8 cellular contexts compared by ENCODE assay signal in the genomic region with DNA sequence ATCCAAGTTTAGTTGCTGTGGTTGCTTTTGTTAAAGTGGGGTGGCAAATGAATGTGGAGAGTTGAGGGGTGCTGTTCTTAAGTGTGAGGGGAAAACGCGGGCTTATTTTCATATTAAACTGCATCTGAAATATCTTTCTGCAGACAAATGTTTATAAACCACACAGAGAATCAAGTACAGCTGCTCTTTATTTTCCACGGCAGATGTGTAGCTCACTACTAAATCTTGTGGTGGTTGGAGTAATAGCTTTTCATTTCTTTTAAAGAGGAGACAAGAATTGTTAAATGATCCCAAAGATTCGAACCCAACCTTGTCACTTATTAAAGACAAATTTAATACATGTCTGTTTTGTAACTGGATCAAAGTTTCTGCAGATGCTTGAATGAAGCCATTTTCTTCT. TPM values are rescaled to one million over a fixed set of nuclear protein-coding genes. Genes with fewer than 3 reads are reported as not detected.
A peak's percentile ranks its signal among the peaks of the same experiment; 100 is the strongest.
DNase-seq lines count a peak whose midpoint lies in the region; ATAC-seq lines count a peak whose summit lies in the region.

No MANE protein-coding gene starts in this region.

- peaks cover 27% of the 10 kb centered on the region for H3K36me3 Mint-ChIP-seq in central memory CD8-positive, alpha-beta T cell (ENCODE audit: insufficient read depth)
- H3K36me3 Mint-ChIP-seq in naive thymus-derived CD4-positive, alpha-beta T cell, result peaks cover 0 to 8% (median 4%) of the 10 kb centered on the region in 5 donors

- no peaks in the 10 kb centered on the region for H3K27me3 Mint-ChIP-seq in central memory CD8-positive, alpha-beta T cell
- peaks cover 0 to 3% (median 0%) of the 10 kb centered on the region in 5 donors for H3K27me3 Mint-ChIP-seq in naive thymus-derived CD4-positive, alpha-beta T cell

- no peaks in the 10 kb centered on the region for H3K9me3 ChIP-seq in BLaER1
- H3K9me3 ChIP-seq in naive thymus-derived CD4-positive, alpha-beta T cell (ENCODE audit: control insufficient read depth in 2 of 3, low read length in 3 of 3), result no peaks in the 10 kb centered on the region

- peak overlapping the region; percentile 92 for H3K4me3 ChIP-seq in BLaER1
- H3K4me3 ChIP-seq in naive thymus-derived CD4-positive, alpha-beta T cell (ENCODE audit: low read length), result no peak overlapping the region

- H3K4me3 Mint-ChIP-seq in central memory CD8-positive, alpha-beta T cell, result peak overlapping the region; percentile 90
- H3K4me3 Mint-ChIP-seq in naive thymus-derived CD4-positive, alpha-beta T cell, result peak overlapping the region; percentile 48 to 99 (median 94)

- H3K4me1 Mint-ChIP-seq in central memory CD8-positive, alpha-beta T cell, result peaks cover 54% of the 10 kb centered on the region
- peaks cover 26 to 76% (median 66%) of the 10 kb centered on the region in 7 donors for H3K4me1 Mint-ChIP-seq in naive thymus-derived CD4-positive, alpha-beta T cell

- CTCF ChIA-PET in naive thymus-derived CD4-positive, alpha-beta T cell (lab: Charles Lee), result no interaction called here

- H3K27me3 ChIP-seq in BLaER1, result no peaks in the 10 kb centered on the region
- no peaks in the 10 kb centered on the region for H3K27me3 ChIP-seq in naive thymus-derived CD4-positive, alpha-beta T cell (ENCODE audit: control insufficient read depth in 2 of 2, insufficient read depth in 2 of 2, low read length in 2 of 2)

- ATAC-seq in central memory CD8-positive, alpha-beta T cell (replicated peaks; ENCODE audit: extremely low read depth, poor library complexity, severe bottlenecking), result no peak
- no peak for ATAC-seq in naive thymus-derived CD4-positive, alpha-beta T cell

- POLR2A ChIA-PET in naive thymus-derived CD4-positive, alpha-beta T cell (lab: Charles Lee), result no interaction called here

- H3K4me1 ChIP-seq in BLaER1, result peaks cover 64% of the 10 kb centered on the region
- peaks cover 24 to 46% of the 10 kb centered on the region in 2 donors for H3K4me1 ChIP-seq in naive thymus-derived CD4-positive, alpha-beta T cell (ENCODE audit: control insufficient read depth in 2 of 2, insufficient read depth in 2 of 2, low read length in 2 of 2)

- H3K27ac Mint-ChIP-seq in central memory CD8-positive, alpha-beta T cell (ENCODE audit: low read depth), result peak overlapping the region; percentile 97
- peak overlapping the region in 7 of 9 donors; percentile 8 to 99 (median 86) for H3K27ac Mint-ChIP-seq in naive thymus-derived CD4-positive, alpha-beta T cell

- peaks cover 62% of the 10 kb centered on the region for H4K20me1 ChIP-seq in BLaER1

- H3K4me2 ChIP-seq in BLaER1, result peak overlapping the region; percentile 92

- DNase-seq in LHCN-M2 (ENCODE audit: low read depth) (peak; percentile 33), retina (no peak), DMS114 treated with DMSO at 0.1 percent for 48 hours (lab: John Stamatoyannopoulos, UW; ENCODE audit: unreplicated experiment) (no peak), posterior cingulate gyrus (no peak), NCI-H1436 (lab: John Stamatoyannopoulos, UW) (no peak)
- no peak for DNase-seq in central memory CD8-positive, alpha-beta T cell (ENCODE audit: low spot score in 2 of 2)
- no peak for DNase-seq in naive thymus-derived CD4-positive, alpha-beta T cell

- H3K27ac ChIP-seq in BLaER1, result 0 out of 2 replicates have a peak overlapping the region, but pooled peaks have one; percentile 15
- peak overlapping the region; percentile 55 for H3K27ac ChIP-seq in naive thymus-derived CD4-positive, alpha-beta T cell (ENCODE audit: low read depth, low read length)

- intact Hi-C loops in naive thymus-derived CD4-positive, alpha-beta T cell (cut with micrococcal nuclease), result loop anchor here (1.0 to 10.0 kb wide), 3 partner anchors 10 to 1053 kb away; partner anchors contain the start of genes BCAS3 (in 1 of the 2) and RNFT1 (in 1 of the 2)
- intact Hi-C loops in posterior cingulate gyrus (cut with DNase I), result no loop called here

- H3K36me3 ChIP-seq in BLaER1, result peaks cover 27% of the 10 kb centered on the region
- H3K36me3 ChIP-seq in naive thymus-derived CD4-positive, alpha-beta T cell (ENCODE audit: control insufficient read depth in 2 of 3, insufficient read depth in 3 of 3, low read length in 3 of 3), result peaks cover 0 to 8% (median 0%) of the 10 kb centered on the region in 3 experiments

- H3K9me3 Mint-ChIP-seq in central memory CD8-positive, alpha-beta T cell, result no peaks in the 10 kb centered on the region
- H3K9me3 Mint-ChIP-seq in naive thymus-derived CD4-positive, alpha-beta T cell, result peaks cover 0 to 5% (median 0%) of the 10 kb centered on the region in 11 donors

- peak overlapping the region; percentile 66 for H3K9ac ChIP-seq in BLaER1

RNA-seq across cellular contexts. Expression of gene CLTC, which starts 2.1 kb away (rescaled TPM):
- 389 and 434 TPM in 2 replicates for total RNA-seq in LHCN-M2 (2014; rRNA removed)
- 157 TPM for polyA plus RNA-seq in LHCN-M2 (2012)
- total RNA-seq in naive thymus-derived CD4-positive, alpha-beta T cell, result 100 to 1,000 TPM in 1 of 5 experiments, 10 to 100 TPM in 4; 67.1 to 174 (median 88.4) TPM
- 10 to 100 TPM; 31.2 to 48.2 TPM for polyA plus RNA-seq in naive thymus-derived CD4-positive, alpha-beta T cell

RNA-seq across cellular contexts. Expression of gene DHX40, which starts 56.4 kb away (rescaled TPM):
- total RNA-seq in LHCN-M2 (2014; rRNA removed), result 39.2 and 39.7 TPM in 2 replicates
- 11.9 TPM for polyA plus RNA-seq in LHCN-M2 (2012)
- 10 to 100 TPM; 21.3 to 44.9 (median 29.4) TPM for total RNA-seq in naive thymus-derived CD4-positive, alpha-beta T cell
- 10 to 100 TPM; 27.1 to 27.7 TPM for polyA plus RNA-seq in naive thymus-derived CD4-positive, alpha-beta T cell
